24 cellular contexts compared by ENCODE assay signal in the genomic region with DNA sequence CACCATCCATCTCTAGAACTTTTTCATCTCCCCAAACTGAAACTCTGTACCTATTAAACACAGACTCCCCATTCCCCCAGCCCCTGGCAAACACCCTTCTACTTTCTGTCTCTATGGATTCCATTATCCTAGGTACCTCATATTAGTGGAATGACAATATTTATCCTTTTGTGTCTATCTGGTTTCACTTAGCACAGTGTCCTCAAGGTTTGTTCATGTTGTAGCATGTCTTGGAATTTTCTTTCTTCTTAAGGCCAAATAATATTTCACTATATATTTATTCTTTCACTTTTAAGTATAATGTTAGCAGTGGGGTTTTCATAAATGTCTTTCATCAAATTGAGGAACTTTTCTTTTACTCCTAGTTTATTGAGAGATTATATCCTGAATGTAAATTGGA. TPM values are rescaled to one million over a fixed set of nuclear protein-coding genes. Genes with fewer than 3 reads are reported as not detected.
"Had no signal": no experiment of that assay in that cellular context is flagged by ENCODE, and none has a peak within 500 bp of the region (broad histone marks: within the 10 kb centered on the region; RNA-seq: fewer than 3 reads in every experiment).

No MANE protein-coding gene starts in this region.

- DNase-seq: colonic mucosa; cortex of kidney; effector CD8-positive, alpha-beta T cell; effector memory CD8-positive, alpha-beta T cell; endodermal cell; erythroblast; esophagus squamous epithelium; foreskin fibroblast; heart left ventricle; hypothalamus; immature natural killer cell; islet precursor cell; left cardiac atrium; left lung; left ventricle myocardium superior; lower lobe of right lung; mesendoderm; midbrain; naive thymus-derived CD4-positive, alpha-beta T cell had no signal

- H3K4me1 ChIP-seq: colonic mucosa, gastroesophageal sphincter, heart left ventricle, lower lobe of right lung had no signal

- H3K4me3 Mint-ChIP-seq: dendritic cell treated with granulocyte-macrophage colony-stimulating factor and Interleukin-4, amounts not matched to agents 40 ng/mL and 50 ng/mL, for 4 days; effector memory CD8-positive, alpha-beta T cell; endodermal cell; immature natural killer cell; memory B cell; naive thymus-derived CD4-positive, alpha-beta T cell had no signal

- H3K36me3 Mint-ChIP-seq: immature natural killer cell; memory B cell; naive thymus-derived CD4-positive, alpha-beta T cell had no signal

- H3K4me3 ChIP-seq: colonic mucosa, esophagus squamous epithelium, gastroesophageal sphincter, heart left ventricle, hepatocyte, left lung, lower lobe of right lung had no signal

- H3K27ac ChIP-seq: colonic mucosa, gastroesophageal sphincter, heart left ventricle, hepatocyte, left lung, lower lobe of right lung had no signal

- H3K27ac Mint-ChIP-seq: dendritic cell treated with granulocyte-macrophage colony-stimulating factor and Interleukin-4, amounts not matched to agents 40 ng/mL and 50 ng/mL, for 4 days; effector memory CD8-positive, alpha-beta T cell; endodermal cell; immature natural killer cell; memory B cell; naive thymus-derived CD4-positive, alpha-beta T cell had no signal

- H3K27me3 ChIP-seq: colonic mucosa, esophagus squamous epithelium, heart left ventricle, hepatocyte, left lung had no signal

- H3K4me1 Mint-ChIP-seq: endodermal cell; immature natural killer cell; memory B cell; naive thymus-derived CD4-positive, alpha-beta T cell had no signal

- H3K9me3 Mint-ChIP-seq: dendritic cell treated with granulocyte-macrophage colony-stimulating factor and Interleukin-4, amounts not matched to agents 40 ng/mL and 50 ng/mL, for 4 days; effector memory CD8-positive, alpha-beta T cell; endodermal cell; memory B cell; naive thymus-derived CD4-positive, alpha-beta T cell had no signal

- H3K9me3 ChIP-seq: colonic mucosa, esophagus squamous epithelium, gastroesophageal sphincter, heart left ventricle, left lung, lower lobe of right lung had no signal

- ATAC-seq: effector memory CD8-positive, alpha-beta T cell; esophagus mucosa; gastroesophageal sphincter; heart left ventricle; left cardiac atrium; left lung; left ventricle myocardium superior; lower lobe of right lung; naive thymus-derived CD4-positive, alpha-beta T cell had no signal

- H3K36me3 ChIP-seq: colonic mucosa, esophagus squamous epithelium, gastroesophageal sphincter, heart left ventricle, left lung, lower lobe of right lung had no signal

RNA-seq across cellular contexts. Expression of gene DSP, which starts 56.8 kb away (rescaled TPM):
- polyA plus RNA-seq: immature natural killer cell had no signal
